ENCODE assay signal across 26 cellular contexts in genomic region chr1:60196026-60196425, GRCh38.
"Had no signal": no experiment of that assay in that cellular context is flagged by ENCODE, and none has a peak within 500 bp of the region (broad histone marks: within the 10 kb centered on the region; RNA-seq: fewer than 3 reads in every experiment).

No MANE protein-coding gene starts in this region.

- H3K4me3 ChIP-seq: ascending aorta, cardiac muscle cell had no signal

- H3K36me3 ChIP-seq: ascending aorta, cardiac muscle cell had no signal

- H3K4me1 ChIP-seq: ascending aorta had no signal

- H3K27me3 ChIP-seq: ascending aorta, cardiac muscle cell had no signal

- H3K9me3 ChIP-seq: ascending aorta had no signal

- ATAC-seq: activated CD8-positive, alpha-beta T cell treated with anti-CD3 and anti-CD28 coated beads for 36 hours; activated naive CD8-positive, alpha-beta T cell treated with anti-CD3 and anti-CD28 coated beads, Interleukin-2, amount 50 U/mL, for 24 hours had no signal

- DNase-seq: activated B cell treated with CpG ODN at 0.5 μM for 24 hours; activated CD4-positive, alpha-beta memory T cell treated with anti-CD3 and anti-CD28 coated beads for 36 hours; activated CD4-positive, alpha-beta T cell treated with anti-CD3 and anti-CD28 coated beads for 4 hours; activated CD4-positive, alpha-beta T cell treated with anti-CD3 and anti-CD28 coated beads, Interleukin-2, amount 10 ng/mL, durations not matched to agents 24 days and 14 days; activated CD4-positive, alpha-beta T cell treated with anti-CD3 and anti-CD28 coated beads, Interleukin-2, amount 50 U/mL, for 1 hour; activated CD4-positive, alpha-beta T cell treated with anti-CD3 and anti-CD28 coated beads, Interleukin-2, amount 50 U/mL, for 4 hours; activated CD4-positive, CD25-positive, alpha-beta regulatory T cell treated with anti-CD3 and anti-CD28 coated beads, Interleukin-2, amount 50 U/mL, for 72 hours; activated CD8-positive, alpha-beta memory T cell treated with anti-CD3 and anti-CD28 coated beads, Interleukin-2, amount 50 U/mL, for 4 hours; activated CD8-positive, alpha-beta T cell treated with anti-CD3 and anti-CD28 coated beads for 36 hours; activated effector memory CD4-positive, alpha-beta T cell treated with Interleukin-2 at 50 U/mL for 16 hours; activated gamma-delta T cell; activated naive CD4-positive, alpha-beta T cell treated with anti-CD3 and anti-CD28 coated beads, Interleukin-2, amount 10 ng/mL, durations not matched to agents 7 days and 5 days; activated naive CD4-positive, alpha-beta T cell treated with Interleukin-2 at 50 U/mL for 16 hours; activated naive CD8-positive, alpha-beta T cell treated with anti-CD3 and anti-CD28 coated beads, Interleukin-2, amount 10 ng/mL, durations not matched to agents 7 days and 5 days; activated naive CD8-positive, alpha-beta T cell treated with anti-CD3 and anti-CD28 coated beads, Interleukin-2, amount 50 U/mL, for 24 hours; activated T-cell treated with anti-CD3 and anti-CD28 coated beads, Interleukin-2, amount 50 U/mL, for 24 hours; activated T-cell treated with anti-CD3 and anti-CD28 coated beads, Interleukin-2, amount 50 U/mL, for 48 hours; amygdala; anterior cingulate cortex; caudate nucleus; cerebellar nuclear complex; SW 1271; T-helper 1 cell; T-helper 9 cell had no signal
